Comparison of ENCODE assay signal across 13 cellular contexts in the genomic region with DNA sequence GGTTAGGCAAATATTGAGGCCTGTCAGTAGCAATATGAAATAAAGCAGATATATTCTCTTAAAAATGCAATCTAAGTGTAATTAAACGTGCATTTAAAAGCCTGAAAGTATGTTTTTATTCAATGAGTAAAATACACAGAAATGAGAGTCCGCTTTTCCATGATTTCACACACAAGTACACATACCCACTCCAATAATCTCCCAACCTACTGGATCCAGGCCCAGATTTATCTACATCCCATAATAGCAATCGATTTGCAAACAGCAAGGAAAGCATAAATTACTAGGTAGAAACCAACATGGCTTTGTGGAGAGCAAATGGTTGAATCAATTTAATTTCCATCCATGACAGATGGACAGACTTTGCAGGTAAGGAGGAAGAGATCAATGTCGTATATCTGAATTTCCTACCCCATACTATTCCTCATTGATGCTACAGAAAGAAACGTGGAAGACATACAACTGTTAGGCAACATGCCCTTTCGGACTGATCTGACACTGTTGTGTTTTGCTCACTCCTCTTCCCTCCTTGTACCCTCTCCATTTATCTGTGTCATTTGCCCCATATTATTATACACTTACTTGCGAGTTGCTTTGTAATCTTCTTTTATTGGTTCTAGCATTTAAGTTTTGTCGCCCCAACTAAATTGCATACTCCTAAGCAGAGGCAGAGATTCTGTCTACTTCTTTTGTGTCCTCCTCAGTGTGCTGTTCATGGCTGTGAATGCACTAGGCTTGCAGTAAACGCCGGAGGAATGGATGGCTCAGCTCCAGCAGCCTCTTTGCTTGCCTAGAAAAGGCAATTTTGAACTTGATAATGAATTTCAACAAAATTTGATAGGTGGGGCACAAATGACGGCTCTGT.
DNase-seq lines count a peak whose midpoint lies in the region; ATAC-seq and TF ChIP-seq lines count a peak whose summit lies in the region.
"Had no signal": no experiment of that assay in that cellular context is flagged by ENCODE, and none has a peak within 500 bp of the region (broad histone marks: within the 10 kb centered on the region; RNA-seq: fewer than 3 reads in every experiment).

No MANE protein-coding gene starts in this region.

- no peaks in the 10 kb centered on the region for H3K4me1 Mint-ChIP-seq in CD4-positive, alpha-beta memory T cell
- H3K4me1 Mint-ChIP-seq: natural killer cell had no signal

- H3K9me3 Mint-ChIP-seq in CD4-positive, alpha-beta memory T cell = peaks cover 0 to 2% (median 0%) of the 10 kb centered on the region in 8 donors
- H3K9me3 Mint-ChIP-seq: natural killer cell had no signal

- TF ChIP-seq CTCF in Panc1 (IDR thresholded peaks at IDR 0.05) = no peak
- no peak for TF ChIP-seq CTCF in psoas muscle (IDR thresholded peaks at IDR 0.05)

- POLR2A ChIA-PET in Panc1 (lab: Charles Lee) = no interaction called here
- POLR2A ChIA-PET in CD4-positive, alpha-beta memory T cell (lab: Charles Lee; ENCODE audit: partially characterized antibody) = no interaction called here

- H3K4me1 ChIP-seq in Panc1 (ENCODE audit: control insufficient read depth, insufficient read depth, low read length) (peaks cover 5% of the 10 kb centered on the region; the same call in 1 of the 2 replicates), psoas muscle (peaks cover 16% of the 10 kb centered on the region)
- H3K4me1 ChIP-seq in CD4-positive, alpha-beta memory T cell (ENCODE audit: insufficient read depth, low read length) = no peaks in the 10 kb centered on the region

- no peaks in the 10 kb centered on the region for H3K36me3 ChIP-seq in Panc1 (ENCODE audit: control insufficient read depth, insufficient read depth, low read length)
- peaks cover 0 to 2% of the 10 kb centered on the region in 2 donors for H3K36me3 ChIP-seq in psoas muscle (ENCODE audit: insufficient read depth in 1 of 2, low read depth in 1 of 2)
- H3K36me3 ChIP-seq in CD4-positive, alpha-beta memory T cell (ENCODE audit: insufficient read depth, low read length) = no peaks in the 10 kb centered on the region

- no peaks in the 10 kb centered on the region for H3K36me3 Mint-ChIP-seq in CD4-positive, alpha-beta memory T cell
- H3K36me3 Mint-ChIP-seq: natural killer cell had no signal

- H3K27me3 ChIP-seq in Panc1 (ENCODE audit: control insufficient read depth, insufficient read depth, low read length) (no peaks in the 10 kb centered on the region), psoas muscle (ENCODE audit: insufficient read depth in 3 of 3, low read length in 2 of 3) (no peaks in the 10 kb centered on the region)
- H3K27me3 ChIP-seq in CD4-positive, alpha-beta memory T cell (ENCODE audit: insufficient read depth, low read length) = no peaks in the 10 kb centered on the region

- ATAC-seq in Panc1 = no peak
- ATAC-seq in left cardiac atrium = peak; percentile 55 to 69
- peak in 3 of 4 donors; percentile 33 to 57 (median 41) for ATAC-seq in psoas muscle
- ATAC-seq: natural killer cell had no signal

- intact Hi-C loops in Panc1 (cut with micrococcal nuclease; ENCODE audit: unreplicated experiment) = no loop called here
- intact Hi-C loops in left cardiac atrium (cut with DNase I) = no loop called here
- intact Hi-C loops in psoas muscle (cut with DNase I) = no loop called here
- intact Hi-C loops in CD4-positive, alpha-beta memory T cell (cut with micrococcal nuclease) = no loop called here

- DNase-seq in DMS153 treated with DMSO at 0.1 percent for 48 hours (lab: John Stamatoyannopoulos, UW; ENCODE audit: unreplicated experiment) (peak; percentile 54), Panc1 (ENCODE audit: low read depth, low spot score) (no peak), left cardiac atrium (peak; percentile 37), psoas muscle (no peak), NCI-H187 (lab: John Stamatoyannopoulos, UW) (no peak), ACHN (no peak)
- DNase-seq in activated CD4-positive, alpha-beta T cell treated with anti-CD3 and anti-CD28 coated beads for 4 hours = no peak
- DNase-seq in CD4-positive, alpha-beta memory T cell = no peak
- DNase-seq: activated CD4-positive, alpha-beta T cell treated with anti-CD3 and anti-CD28 coated beads for 48 hours; AML-193; natural killer cell; RPMI8226 had no signal

- no peak overlapping the region for H3K27ac Mint-ChIP-seq in CD4-positive, alpha-beta memory T cell
- H3K27ac Mint-ChIP-seq: natural killer cell had no signal

- WGBS in psoas muscle, 3 donors = 57 to 66% (median 57%) methylated on average over 11 of the region's 11 CpGs

- H3K27ac ChIP-seq in Panc1 (ENCODE audit: low read length) (peak overlapping the region; percentile 29; the same call in 1 of the 2 replicates), psoas muscle (peak overlapping the region; percentile 41)
- H3K27ac ChIP-seq in CD4-positive, alpha-beta memory T cell (ENCODE audit: low read depth, low read length) = no peak overlapping the region
- H3K27ac ChIP-seq: KMS-11 had no signal

- no peaks in the 10 kb centered on the region for H3K27me3 Mint-ChIP-seq in CD4-positive, alpha-beta memory T cell

- BruUV-seq in Panc1 (replicated peaks; lab: Mats Ljungman, UMichigan) = no TSS peak

- no peak overlapping the region for H3K4me3 ChIP-seq in Panc1 (ENCODE audit: low read depth in 2 of 2, low read length in 2 of 2)
- H3K4me3 ChIP-seq in psoas muscle = no peak overlapping the region
- no peak overlapping the region for H3K4me3 ChIP-seq in CD4-positive, alpha-beta memory T cell (ENCODE audit: low read length in 2 of 2)

- H3K4me3 Mint-ChIP-seq in CD4-positive, alpha-beta memory T cell = no peak overlapping the region
- H3K4me3 Mint-ChIP-seq: natural killer cell had no signal

- H3K9me3 ChIP-seq in Panc1 (ENCODE audit: control insufficient read depth, insufficient read depth, low read depth, low read length) (no peaks in the 10 kb centered on the region), psoas muscle (no peaks in the 10 kb centered on the region)
- H3K9me3 ChIP-seq in CD4-positive, alpha-beta memory T cell (ENCODE audit: control insufficient read depth in 1 of 2, low read length in 2 of 2) = no peaks in the 10 kb centered on the region

- in situ Hi-C loops in Panc1 (cut with HindIII; ENCODE audit: low pct_unique_long_range_greater_than_20kb, low sequenced_read_pairs) (no loop called here), ACHN (cut with HindIII; ENCODE audit: low pct_ligation_motif_present, low pct_unique_long_range_greater_than_20kb, low sequenced_read_pairs) (no loop called here)

- CTCF ChIA-PET in Panc1 (lab: Charles Lee) = no interaction called here
- CTCF ChIA-PET in CD4-positive, alpha-beta memory T cell (lab: Charles Lee; ENCODE audit: partially characterized antibody) = no interaction called here

Comparison
In these comparisons a context has a peak if more than half of its experiments do, and no peak if none do; other contexts are left out.
1. DNase-seq: peak in DMS153 treated with DMSO at 0.1 percent for 48 hours (single experiment) and left cardiac atrium (single experiment); none in Panc1 (single experiment), psoas muscle (0 of 2), NCI-H187 (0 of 2), activated CD4-positive, alpha-beta T cell treated with anti-CD3 and anti-CD28 coated beads for 4 hours (0 of 2), ACHN (single experiment) and CD4-positive, alpha-beta memory T cell (0 of 5).